Comparison of ENCODE assay signal across 8 cellular contexts in genomic region chr5:72815580-72816296, GRCh38. TPM values are rescaled to one million over a fixed set of nuclear protein-coding genes. Genes with fewer than 3 reads are reported as not detected.
DNase-seq lines count a peak whose midpoint lies in the region; ATAC-seq and TF ChIP-seq lines count a peak whose summit lies in the region.

No MANE protein-coding gene starts in this region.

- peak overlapping the region in 1 of 2 experiments; percentile 93 for H3K23ac ChIP-seq in mesenchymal stem cell (ENCODE audit: low read length in 2 of 2)

- intact Hi-C loops in left ventricle myocardium inferior (cut with micrococcal nuclease) (loop anchor here (10.0 kb wide), 1 partner anchor 201 kb away; no protein-coding TSS in a partner anchor), Right ventricle myocardium inferior (cut with DNase I) (loop anchor here (1.0 to 5.0 kb wide), 3 partner anchors 33 to 449 kb away; no protein-coding TSS in a partner anchor)

- H2AFZ ChIP-seq in mesenchymal stem cell (ENCODE audit: low read depth, low read length) = peak overlapping the region; percentile 98

- H3K14ac ChIP-seq in mesenchymal stem cell (ENCODE audit: low read length in 2 of 2) = peak overlapping the region; percentile 28 to 78

- H3K4me3 ChIP-seq in left ventricle myocardium inferior (peak overlapping the region; percentile 74), cardiac fibroblast (replicated peaks in 1 of 2; ENCODE audit: low read depth in 2 of 2, low read length in 2 of 2) (peak overlapping the region; percentile 51 to 83), mesenchymal stem cell (ENCODE audit: insufficient read depth in 1 of 2, low read depth in 1 of 2, low read length in 2 of 2) (peak overlapping the region; percentile 91 to 97), upper lobe of left lung (peak overlapping the region; percentile 41 to 83 (median 62))

- peak overlapping the region in 1 of 2 experiments; percentile 23 for H2BK12ac ChIP-seq in mesenchymal stem cell (ENCODE audit: low read length in 2 of 2)

- H3K27me3 ChIP-seq in left ventricle myocardium inferior (ENCODE audit: low read depth) (no peaks in the 10 kb centered on the region), mesenchymal stem cell (ENCODE audit: control insufficient read depth in 1 of 2, insufficient read depth in 1 of 2, low read length in 2 of 2) (no peaks in the 10 kb centered on the region), upper lobe of left lung (no peaks in the 10 kb centered on the region)

- TF ChIP-seq POLR2A in upper lobe of left lung (IDR thresholded peaks at IDR 0.05) = no peak

- H2AK5ac ChIP-seq in mesenchymal stem cell (ENCODE audit: low read length, severe bottlenecking) = no peak overlapping the region

- peak overlapping the region; percentile 97 for H3K9ac ChIP-seq in mesenchymal stem cell (ENCODE audit: low read length)

- peak overlapping the region; percentile 64 for H3K4me2 ChIP-seq in mesenchymal stem cell (ENCODE audit: low read length, poor library complexity, severe bottlenecking)

- TF ChIP-seq CTCF in left ventricle myocardium inferior (IDR thresholded peaks at IDR 0.05; ENCODE audit: borderline replicate concordance) (no peak), cardiac fibroblast (IDR thresholded peaks at IDR 0.05; ENCODE audit: low read depth, low read length) (no peak), upper lobe of left lung (IDR thresholded peaks at IDR 0.05) (no peak)

- H3K9me3 ChIP-seq in left ventricle myocardium inferior (replicated peaks) = no peaks in the 10 kb centered on the region
- H3K9me3 ChIP-seq in mesenchymal stem cell (ENCODE audit: control insufficient read depth, low read length) = no peaks in the 10 kb centered on the region
- no peaks in the 10 kb centered on the region for H3K9me3 ChIP-seq in upper lobe of left lung

- peak overlapping the region; percentile 36 for H4K91ac ChIP-seq in mesenchymal stem cell (ENCODE audit: low read length)

- H3K4me1 ChIP-seq in left ventricle myocardium inferior (peaks cover 44% of the 10 kb centered on the region), mesenchymal stem cell (ENCODE audit: control insufficient read depth, insufficient read depth, low read depth, low read length) (no peaks in the 10 kb centered on the region), upper lobe of left lung (peaks cover 4 to 26% (median 18%) of the 10 kb centered on the region in 4 donors)

- H3K4ac ChIP-seq in mesenchymal stem cell (ENCODE audit: low read depth in 1 of 2, low read length in 2 of 2) = peak overlapping the region; percentile 62 to 85

- WGBS in mesenchymal stem cell = 10% methylated on average over 10 of the region's 14 CpGs
- 6 to 12% methylated on average over 11 to 14 of the region's 14 CpGs for WGBS in upper lobe of left lung, 2 donors

- DNase-seq in left ventricle myocardium inferior (no peak), Right ventricle myocardium inferior (ENCODE audit: missing footprints) (no peak), NCI-H69 (lab: John Stamatoyannopoulos, UW) (peak; percentile 57), cardiac fibroblast (ENCODE audit: low read depth in 2 of 2) (peak; percentile 19 to 41), mesenchymal stem cell (no peak), upper lobe of left lung (no peak)
- DNase-seq in activated CD8-positive, alpha-beta memory T cell treated with anti-CD3 and anti-CD28 coated beads for 24 hours = no peak

- peak overlapping the region; percentile 65 to 89 for H3K18ac ChIP-seq in mesenchymal stem cell (ENCODE audit: low read depth in 1 of 2, low read length in 2 of 2)

- no peaks in the 10 kb centered on the region for H3K79me1 ChIP-seq in mesenchymal stem cell (replicated peaks; ENCODE audit: low read length, poor library complexity, severe bottlenecking)

- H3K36me3 ChIP-seq in left ventricle myocardium inferior (no peaks in the 10 kb centered on the region), mesenchymal stem cell (ENCODE audit: control insufficient read depth in 1 of 2, insufficient read depth in 2 of 2, low read depth in 1 of 2, low read length in 2 of 2) (peaks cover 0 to 6% of the 10 kb centered on the region in 2 experiments), upper lobe of left lung (no peaks in the 10 kb centered on the region)

- ATAC-seq in Right ventricle myocardium inferior (no peak), upper lobe of left lung (ENCODE audit: low FRiP score in 2 of 2) (no peak), HG03460 (IDR thresholded peaks at IDR 0.05; ENCODE audit: unreplicated experiment) (no peak)

- no peak for TF ChIP-seq EP300 in upper lobe of left lung (IDR thresholded peaks at IDR 0.05)

- H2BK120ac ChIP-seq in mesenchymal stem cell (ENCODE audit: low read depth, low read length) = peak overlapping the region; percentile 29

- H3K27ac ChIP-seq in left ventricle myocardium inferior (replicated peaks) = peak overlapping the region; percentile 96
- peak overlapping the region; percentile 83 for H3K27ac ChIP-seq in mesenchymal stem cell (ENCODE audit: low read length, poor library complexity, severe bottlenecking)
- H3K27ac ChIP-seq in upper lobe of left lung = peak overlapping the region; percentile 96 to 99 (median 98)

- H4K8ac ChIP-seq in mesenchymal stem cell (ENCODE audit: low read length) = peak overlapping the region; percentile 100

- H2BK5ac ChIP-seq in mesenchymal stem cell (ENCODE audit: low read depth, low read length, poor library complexity, severe bottlenecking) = peak overlapping the region; percentile 8

- H2BK15ac ChIP-seq in mesenchymal stem cell (ENCODE audit: low read depth, poor library complexity, severe bottlenecking) = peak overlapping the region; percentile 80

RNA-seq across cellular contexts. Expression of gene TNPO1, which starts 0.7 kb away (rescaled TPM):
- 69.8 TPM for total RNA-seq in left ventricle myocardium inferior
- total RNA-seq in Right ventricle myocardium inferior = 66.8 TPM
- polyA plus RNA-seq in mesenchymal stem cell (2013, experiment 1 of 2) = 88.3 TPM
- 88.8 TPM for polyA plus RNA-seq in mesenchymal stem cell (2013, experiment 2 of 2)
- 100 to 1,000 TPM in 1 of 6 donors, 10 to 100 TPM in 5; 39.5 to 150 (median 70.9) TPM for total RNA-seq in upper lobe of left lung

Comparison
In these comparisons a context has a peak if more than half of its experiments do, and no peak if none do; other contexts are left out.
1. DNase-seq: peak in NCI-H69 (single experiment) and cardiac fibroblast (2 of 2); none in left ventricle myocardium inferior (single experiment), Right ventricle myocardium inferior (single experiment), mesenchymal stem cell (single experiment), upper lobe of left lung (0 of 2) and activated CD8-positive, alpha-beta memory T cell treated with anti-CD3 and anti-CD28 coated beads for 24 hours (single experiment).
2. Peak in every context shown above with its lines, with median percentiles within 50 percentile points of each other: H3K27ac ChIP-seq and H3K4me3 ChIP-seq.